10 cellular contexts compared by ENCODE assay signal in genomic region chr2:55283083-55283482, GRCh38. TPM values are rescaled to one million over a fixed set of nuclear protein-coding genes. Genes with fewer than 3 reads are reported as not detected.
DNase-seq lines count a peak whose midpoint lies in the region; ATAC-seq and TF ChIP-seq lines count a peak whose summit lies in the region.
"Had no signal": no experiment of that assay in that cellular context is flagged by ENCODE, and none has a peak within 500 bp of the region (broad histone marks: within the 10 kb centered on the region; RNA-seq: fewer than 3 reads in every experiment).

No MANE protein-coding gene starts in this region.

- in situ Hi-C loops in mammary epithelial cell (cut with MboI; ENCODE audit: low sequenced_read_pairs in 2 of 2) = no loop called here
- in situ Hi-C loops in ACHN (cut with HindIII; ENCODE audit: low pct_ligation_motif_present, low pct_unique_long_range_greater_than_20kb, low sequenced_read_pairs) = no loop called here

- H3K27ac Mint-ChIP-seq in WTC11 = no peak overlapping the region

- BruUV-seq in mammary epithelial cell (replicated peaks; lab: Mats Ljungman, UMichigan) = no TSS peak

- peak overlapping the region; percentile 85 for H3K4me3 Mint-ChIP-seq in WTC11

- no peaks in the 10 kb centered on the region for H3K36me3 ChIP-seq in breast epithelium
- no peaks in the 10 kb centered on the region for H3K36me3 ChIP-seq in mammary epithelial cell (ENCODE audit: insufficient read depth, low read length)
- H3K36me3 ChIP-seq in iPS-15b (ENCODE audit: control insufficient read depth, insufficient read depth, low read length) = peaks cover 3% of the 10 kb centered on the region
- H3K36me3 ChIP-seq in testis (ENCODE audit: low read depth, missing control alignments) = no peaks in the 10 kb centered on the region

- H3K4me1 ChIP-seq in breast epithelium (no peaks in the 10 kb centered on the region), mammary epithelial cell (ENCODE audit: insufficient read depth, low read length) (peaks cover 11% of the 10 kb centered on the region), iPS-15b (ENCODE audit: control insufficient read depth, insufficient read depth, low read length) (peaks cover 20% of the 10 kb centered on the region), testis (peaks cover 7% of the 10 kb centered on the region)

- no peak for TF ChIP-seq POLR2A in breast epithelium (IDR thresholded peaks at IDR 0.05)
- no peak for TF ChIP-seq POLR2A in testis (IDR thresholded peaks at IDR 0.05)

- H3K27me3 Mint-ChIP-seq in WTC11 (ENCODE audit: low read depth) = no peaks in the 10 kb centered on the region

- WGBS in mammary epithelial cell (ENCODE audit: low coverage, missing lambda C conversion rate) = 95% methylated on average over 9 of the region's 12 CpGs
- WGBS in testis, 2 donors = 82 to 90% methylated on average over 12 of the region's 12 CpGs

- H3K4me1 Mint-ChIP-seq in WTC11 = peaks cover 46% of the 10 kb centered on the region

- dilution Hi-C loops in mammary epithelial cell (cut with HindIII; ENCODE audit: low sequenced_read_pairs) = no loop called here

- no peak overlapping the region for H3K9ac ChIP-seq in mammary epithelial cell (ENCODE audit: insufficient read depth, low read length)
- no peak overlapping the region for H3K9ac ChIP-seq in iPS-15b (ENCODE audit: low read depth, low read length)

- no peaks in the 10 kb centered on the region for H3K79me2 ChIP-seq in mammary epithelial cell (ENCODE audit: insufficient read depth, low read length)

- DNase-seq in breast epithelium (ENCODE audit: low spot score in 2 of 2) (no peak), mammary epithelial cell (no peak), WTC11 (ENCODE audit: low spot score) (no peak), testis (no peak), NCI-H1417 (lab: John Stamatoyannopoulos, UW) (no peak), ACHN (no peak)
- DNase-seq: caudate nucleus, midbrain had no signal

- peaks cover 8% of the 10 kb centered on the region for H3K36me3 Mint-ChIP-seq in WTC11

- no peak overlapping the region for H3K4me2 ChIP-seq in mammary epithelial cell (ENCODE audit: insufficient read depth, low read depth, low read length)

- H3K27me3 ChIP-seq in breast epithelium = no peaks in the 10 kb centered on the region
- no peaks in the 10 kb centered on the region for H3K27me3 ChIP-seq in mammary epithelial cell (ENCODE audit: insufficient read depth, low read length)
- H3K27me3 ChIP-seq in iPS-15b (ENCODE audit: control insufficient read depth, insufficient read depth, low read length) = no peaks in the 10 kb centered on the region
- no peaks in the 10 kb centered on the region for H3K27me3 ChIP-seq in testis

- H3K9me3 Mint-ChIP-seq in WTC11 = no peaks in the 10 kb centered on the region

- intact Hi-C loops in breast epithelium (cut with DNase I; ENCODE audit: low total_unique reads) (no loop called here), mammary epithelial cell (cut with micrococcal nuclease) (no loop called here), testis (cut with DNase I; ENCODE audit: low total_unique reads) (no loop called here)

- CTCF ChIA-PET in mammary epithelial cell (lab: Charles Lee; ENCODE audit: low non-redundant PET) = no interaction called here
- CTCF ChIA-PET in WTC11 (lab: Charles Lee) = no interaction called here

- no peak overlapping the region for H2AFZ ChIP-seq in mammary epithelial cell (ENCODE audit: low read depth, low read length)

- POLR2A ChIA-PET in WTC11 (lab: Charles Lee) = no interaction called here

- H3K4me3 ChIP-seq in breast epithelium (peak overlapping the region in 2 of 3 donors; percentile 70 to 75), mammary epithelial cell (replicated peaks in 1 of 3; ENCODE audit: insufficient read depth in 1 of 3, low read depth in 2 of 3, low read length in 3 of 3) (no peak overlapping the region), iPS-15b (ENCODE audit: low read depth, low read length) (peak overlapping the region; percentile 80), testis (peak overlapping the region; percentile 66 to 71)

- H4K20me1 ChIP-seq in mammary epithelial cell (ENCODE audit: insufficient read depth, low read length) = no peaks in the 10 kb centered on the region

- TF ChIP-seq CTCF in breast epithelium (IDR thresholded peaks at IDR 0.05) = no peak
- no peak for TF ChIP-seq CTCF in mammary epithelial cell (conservative IDR thresholded peaks at IDR 0.05 in 1 of 2, IDR thresholded peaks at IDR 0.05 in 1 of 2; ENCODE audit: extremely low read depth in 1 of 2, insufficient read depth in 1 of 2, low read depth in 1 of 2, low read length in 2 of 2)
- no peak for TF ChIP-seq CTCF in WTC11 (IDR thresholded peaks at IDR 0.05)
- TF ChIP-seq CTCF in testis (IDR thresholded peaks at IDR 0.05) = no peak

- H3K27ac ChIP-seq in breast epithelium = no peak overlapping the region
- H3K27ac ChIP-seq in mammary epithelial cell (ENCODE audit: insufficient read depth, low read depth, low read length) = no peak overlapping the region
- peak overlapping the region; percentile 88 to 90 for H3K27ac ChIP-seq in testis

- no peaks in the 10 kb centered on the region for H3K9me3 ChIP-seq in breast epithelium
- no peaks in the 10 kb centered on the region for H3K9me3 ChIP-seq in mammary epithelial cell (replicated peaks; ENCODE audit: insufficient read depth, low read length)
- H3K9me3 ChIP-seq in iPS-15b (ENCODE audit: control insufficient read depth, insufficient read depth, low read length) = no peaks in the 10 kb centered on the region
- H3K9me3 ChIP-seq in testis = no peaks in the 10 kb centered on the region

- no peak for ATAC-seq in WTC11
- ATAC-seq in HG02678 (IDR thresholded peaks at IDR 0.05; ENCODE audit: unreplicated experiment) = no peak

TF ChIP-seq in WTC11, 78 proteins besides CTCF, POLR2A, EP300 and RAD21:
- TF ChIP-seq CREB1 (CRISPR knock-in tag; IDR thresholded peaks at IDR 0.05) = no peak
- TF ChIP-seq GTF2I (CRISPR knock-in tag; conservative IDR thresholded peaks at IDR 0.05) = no peak
- no peak for TF ChIP-seq OVOL2 (CRISPR knock-in tag; IDR thresholded peaks at IDR 0.05; ENCODE audit: borderline replicate concordance)
- no peak for TF ChIP-seq MXD4 (CRISPR knock-in tag; IDR thresholded peaks at IDR 0.05; ENCODE audit: borderline replicate concordance)
- TF ChIP-seq ZNF263 (CRISPR knock-in tag; IDR thresholded peaks at IDR 0.05; ENCODE audit: low read depth) = no peak
- no peak for TF ChIP-seq ZNF317 (CRISPR knock-in tag; IDR thresholded peaks at IDR 0.05; ENCODE audit: borderline replicate concordance, low read depth)
- TF ChIP-seq, protein P1, sequence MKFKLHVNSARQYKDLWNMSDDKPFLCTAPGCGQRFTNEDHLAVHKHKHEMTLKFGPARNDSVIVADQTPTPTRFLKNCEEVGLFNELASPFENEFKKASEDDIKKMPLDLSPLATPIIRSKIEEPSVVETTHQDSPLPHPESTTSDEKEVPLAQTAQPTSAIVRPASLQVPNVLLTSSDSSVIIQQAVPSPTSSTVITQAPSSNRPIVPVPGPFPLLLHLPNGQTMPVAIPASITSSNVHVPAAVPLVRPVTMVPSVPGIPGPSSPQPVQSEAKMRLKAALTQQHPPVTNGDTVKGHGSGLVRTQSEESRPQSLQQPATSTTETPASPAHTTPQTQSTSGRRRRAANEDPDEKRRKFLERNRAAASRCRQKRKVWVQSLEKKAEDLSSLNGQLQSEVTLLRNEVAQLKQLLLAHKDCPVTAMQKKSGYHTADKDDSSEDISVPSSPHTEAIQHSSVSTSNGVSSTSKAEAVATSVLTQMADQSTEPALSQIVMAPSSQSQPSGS (CRISPR knock-in tag; IDR thresholded peaks at IDR 0.05; ENCODE audit: borderline replicate concordance, low read depth) = no peak
- no peak for TF ChIP-seq CBFB (CRISPR knock-in tag; IDR thresholded peaks at IDR 0.05; ENCODE audit: low read depth)
- TF ChIP-seq JUN (CRISPR knock-in tag; IDR thresholded peaks at IDR 0.05) = no peak
- TF ChIP-seq SOX15 (CRISPR knock-in tag; IDR thresholded peaks at IDR 0.05) = no peak
- no peak for TF ChIP-seq PREB (CRISPR knock-in tag; IDR thresholded peaks at IDR 0.05; ENCODE audit: borderline replicate concordance)
- TF ChIP-seq TP53 (CRISPR knock-in tag; IDR thresholded peaks at IDR 0.05) = no peak
- no peak for TF ChIP-seq SMAD4 (CRISPR knock-in tag; IDR thresholded peaks at IDR 0.05)

RNA-seq across cellular contexts. Expression of gene MTIF2, which starts 14.1 kb away (rescaled TPM):
- total RNA-seq in breast epithelium (10 to 100 TPM; 23.2 to 25.3 (median 23.6) TPM), mammary epithelial cell (10 to 100 TPM; 24.0 to 39.5 TPM), WTC11 (2021) (38.9 to 43.9 TPM (median 39.8 TPM) in 3 replicates), testis (10 to 100 TPM; 19.6 to 23.9 TPM)
- polyA plus RNA-seq in mammary epithelial cell (18.2 TPM), testis (ENCODE audit: insufficient read depth, low read depth, low replicate concordance) (15.0 TPM)
- 13.4 TPM for polyA minus RNA-seq in mammary epithelial cell

RNA-seq across cellular contexts. Expression of gene RPS27A, which starts 50.6 kb away (rescaled TPM):
- 1,000 to 10,000 TPM; 1,531 to 3,365 (median 3,229) TPM for total RNA-seq in breast epithelium
- total RNA-seq in mammary epithelial cell = 100 to 1,000 TPM; 572 to 897 TPM
- 1,935 TPM for polyA plus RNA-seq in mammary epithelial cell
- polyA minus RNA-seq in mammary epithelial cell = 436 TPM
- total RNA-seq in WTC11 (2021) = 1,384 to 1,430 TPM (median 1,424 TPM) in 3 replicates
- 100 to 1,000 TPM; 371 to 618 TPM for total RNA-seq in testis
- 857 TPM for polyA plus RNA-seq in testis (ENCODE audit: insufficient read depth, low read depth, low replicate concordance)

RNA-seq across cellular contexts. Expression of gene CLHC1, which starts 51.0 kb away (rescaled TPM):
- total RNA-seq in breast epithelium (10 to 100 TPM in 2 of 3 donors, 1 to 10 TPM in 1; 3.5 to 20.8 (median 17.7) TPM), mammary epithelial cell (10 to 100 TPM in 1 of 2 donors, 1 to 10 TPM in 1; 7.7 to 17.1 TPM), WTC11 (2021) (6.9 to 7.5 TPM (median 7.2 TPM) in 3 replicates), testis (10 to 100 TPM in 1 of 2 donors, 1 to 10 TPM in 1; 7.9 to 14.6 TPM)
- polyA plus RNA-seq in mammary epithelial cell (2.6 TPM), testis (ENCODE audit: insufficient read depth, low read depth, low replicate concordance) (21.2 TPM)
- polyA minus RNA-seq in mammary epithelial cell = not detected

Comparison
In these comparisons a context has a peak if more than half of its experiments do, and no peak if none do; other contexts are left out.
1. H3K4me3 ChIP-seq: peak in breast epithelium (2 of 3), iPS-15b (single experiment) and testis (2 of 2); none in mammary epithelial cell (0 of 3).
2. H3K27ac ChIP-seq: peak in testis (2 of 2); none in breast epithelium (0 of 2) and mammary epithelial cell (single experiment).